18 cellular contexts compared by ENCODE assay signal in the genomic region with DNA sequence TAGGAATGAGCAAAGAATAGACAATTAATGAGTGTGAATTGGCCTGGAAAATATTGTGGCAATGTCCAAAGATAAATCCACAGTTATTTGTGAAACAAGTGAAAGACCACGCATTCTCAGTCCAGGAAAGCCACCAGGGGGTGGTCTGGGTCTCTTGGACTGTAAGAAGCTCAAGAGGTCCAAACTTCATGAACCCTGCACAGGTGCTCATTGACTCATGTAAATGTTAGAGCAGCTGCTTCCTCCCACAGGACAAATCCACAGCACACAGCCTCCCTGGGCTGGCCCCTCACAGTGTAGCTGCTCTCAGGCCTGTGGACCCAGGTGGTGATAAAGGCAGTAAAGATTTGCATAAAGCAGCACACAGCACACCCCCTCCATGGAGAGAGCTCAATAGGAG.
A peak's percentile ranks its signal among the peaks of the same experiment; 100 is the strongest.
DNase-seq lines count a peak whose midpoint lies in the region; ATAC-seq, FAIRE-seq and TF ChIP-seq lines count a peak whose summit lies in the region.
"Had no signal": no experiment of that assay in that cellular context is flagged by ENCODE, and none has a peak within 500 bp of the region (broad histone marks: within the 10 kb centered on the region; RNA-seq: fewer than 3 reads in every experiment).

No MANE protein-coding gene starts in this region.

- peaks cover 29% of the 10 kb centered on the region for H3F3A ChIP-seq in DOHH2 (ENCODE audit: control insufficient read depth, insufficient read depth)

- ATAC-seq in GM12878 (no peak), foreskin keratinocyte (no peak)
- ATAC-seq in activated CD8-positive, alpha-beta memory T cell treated with anti-CD3 and anti-CD28 coated beads, Interleukin-2, amount 10 ng/mL, durations not matched to agents 7 days and 5 days, result no peak
- ATAC-seq: natural killer cell treated with Interleukin-12 subunit alpha and Interleukin-12 subunit beta and Interleukin-15 and Interleukin-18, amount 100 ng/mL, for 72 hours had no signal

- no peak for FAIRE-seq in GM12878 (lab: Jason Lieb, UNC)
- FAIRE-seq: HTR-8/SVneo had no signal

- H3K36me3 ChIP-seq in DOHH2 (ENCODE audit: control insufficient read depth, low read length) (peaks cover 12% of the 10 kb centered on the region; the same call in 1 of the 2 replicates), GM12878 (ENCODE audit: control insufficient read depth in 2 of 2, insufficient read depth in 2 of 2, low read length in 1 of 2) (no peaks in the 10 kb centered on the region)
- H3K36me3 ChIP-seq: BE2C, thoracic aorta had no signal

- no peak for TF ChIP-seq POLR2A in GM12878 (IDR thresholded peaks at IDR 0.05; ENCODE audit: low read depth, low read length)

- H4K20me1 ChIP-seq in DOHH2 (ENCODE audit: control insufficient read depth, insufficient read depth, low read depth, low read length), result no peaks in the 10 kb centered on the region
- H4K20me1 ChIP-seq in GM12878 (ENCODE audit: control insufficient read depth, insufficient read depth), result no peaks in the 10 kb centered on the region

- H3K79me2 ChIP-seq in DOHH2 (ENCODE audit: control insufficient read depth, low read length) (no peaks in the 10 kb centered on the region), GM12878 (ENCODE audit: control insufficient read depth, insufficient read depth, low read length) (no peaks in the 10 kb centered on the region)

- POLR2A ChIA-PET in GM12878 (lab: Charles Lee), result no interaction called here

- H3K4me3 ChIP-seq in DOHH2 (ENCODE audit: low read length) (peak overlapping the region; percentile 61), GM12878 (no peak overlapping the region)
- H3K4me3 ChIP-seq: thoracic aorta had no signal

- H3K4me1 ChIP-seq in DOHH2 (ENCODE audit: control insufficient read depth, low read length), result peaks cover 69% of the 10 kb centered on the region
- H3K4me1 ChIP-seq in GM12878 (ENCODE audit: control insufficient read depth, insufficient read depth, low read length), result no peaks in the 10 kb centered on the region; the same call in 1 of the 2 replicates
- H3K4me1 ChIP-seq in foreskin keratinocyte, result no peaks in the 10 kb centered on the region
- H3K4me1 ChIP-seq: BE2C had no signal

- CTCF ChIA-PET in GM12878 (lab: Yijun Ruan, JAX), result interaction anchor here (1.2 kb wide), 1 partner anchor 37 kb away, joined by 3 read pairs; no protein-coding TSS in a partner anchor
- CTCF ChIA-PET in activated CD8-positive, alpha-beta memory T cell treated with anti-CD3 and anti-CD28 coated beads, Interleukin-2, amount 10 ng/mL, durations not matched to agents 7 days and 5 days (lab: Charles Lee), result no interaction called here

- peaks cover 14% of the 10 kb centered on the region for H3K9me3 Mint-ChIP-seq in osteocyte (ENCODE audit: unreplicated experiment)
- no peaks in the 10 kb centered on the region for H3K9me3 Mint-ChIP-seq in activated CD8-positive, alpha-beta memory T cell treated with anti-CD3 and anti-CD28 coated beads, Interleukin-2, amount 10 ng/mL, durations not matched to agents 7 days and 5 days (ENCODE audit: low read depth)
- H3K9me3 Mint-ChIP-seq in activated naive CD8-positive, alpha-beta T cell treated with anti-CD3 and anti-CD28 coated beads for 36 hours, result peaks cover 1% of the 10 kb centered on the region
- H3K9me3 Mint-ChIP-seq: activated CD4-positive, alpha-beta memory T cell treated with anti-CD3 and anti-CD28 coated beads, Interleukin-2, amount 10 ng/mL, durations not matched to agents 7 days and 5 days; activated T-helper 1 cell treated with anti-CD3 and anti-CD28 coated beads, Interleukin-12 subunit alpha, Interleukin-12 subunit beta, Interleukin-2, Interleukin-4 antibody, amounts not matched to agents 30 ng/mL and 10 ng/mL and 1 ng/mL, durations not matched to agents 14 hours and 24 hours and 36 hours; HFFc6; natural killer cell treated with Interleukin-12 subunit alpha and Interleukin-12 subunit beta and Interleukin-15 and Interleukin-18, amount 100 ng/mL, for 72 hours had no signal

- no peaks in the 10 kb centered on the region for H3K36me3 Mint-ChIP-seq in osteocyte (ENCODE audit: unreplicated experiment)
- H3K36me3 Mint-ChIP-seq in activated CD8-positive, alpha-beta memory T cell treated with anti-CD3 and anti-CD28 coated beads, Interleukin-2, amount 10 ng/mL, durations not matched to agents 7 days and 5 days, result no peaks in the 10 kb centered on the region
- H3K36me3 Mint-ChIP-seq in activated naive CD8-positive, alpha-beta T cell treated with anti-CD3 and anti-CD28 coated beads for 36 hours, result no peaks in the 10 kb centered on the region
- H3K36me3 Mint-ChIP-seq: activated naive CD8-positive, alpha-beta T cell treated with anti-CD3 and anti-CD28 coated beads, Interleukin-2, amount 10 ng/mL, durations not matched to agents 7 days and 5 days; natural killer cell treated with Interleukin-12 subunit alpha and Interleukin-12 subunit beta and Interleukin-15 and Interleukin-18, amount 100 ng/mL, for 72 hours had no signal

- H3K4me2 ChIP-seq in DOHH2 (ENCODE audit: low read length), result peak overlapping the region; percentile 71
- no peak overlapping the region for H3K4me2 ChIP-seq in GM12878 (ENCODE audit: control insufficient read depth, insufficient read depth)

- RAD21 ChIA-PET in GM12878 (lab: Charles Lee; ENCODE audit: unreplicated experiment), result no interaction called here

- in situ Hi-C loops in GM12878 (cut with MboI), result no loop called here

- BruUV-seq in GM12878 (replicated peaks; lab: Mats Ljungman, UMichigan), result no TSS peak

- 0% methylated on average over 1 of the region's 1 CpG for WGBS in GM12878 (ENCODE audit: insufficient coverage, insufficient replicate concordance, low lambda C conversion rate, missing lambda C conversion rate)

- no peaks in the 10 kb centered on the region for H3K4me1 Mint-ChIP-seq in osteocyte (ENCODE audit: unreplicated experiment)
- no peaks in the 10 kb centered on the region for H3K4me1 Mint-ChIP-seq in activated CD8-positive, alpha-beta memory T cell treated with anti-CD3 and anti-CD28 coated beads, Interleukin-2, amount 10 ng/mL, durations not matched to agents 7 days and 5 days
- H3K4me1 Mint-ChIP-seq in activated naive CD8-positive, alpha-beta T cell treated with anti-CD3 and anti-CD28 coated beads for 36 hours, result no peaks in the 10 kb centered on the region
- H3K4me1 Mint-ChIP-seq: activated CD4-positive, alpha-beta memory T cell treated with anti-CD3 and anti-CD28 coated beads, Interleukin-2, amount 10 ng/mL, durations not matched to agents 7 days and 5 days; activated naive CD8-positive, alpha-beta T cell treated with anti-CD3 and anti-CD28 coated beads, Interleukin-2, amount 10 ng/mL, durations not matched to agents 7 days and 5 days had no signal

- H3K27ac ChIP-seq in DOHH2 (ENCODE audit: low read depth, low read length), result peak overlapping the region; percentile 90
- H3K27ac ChIP-seq in GM12878 (ENCODE audit: control insufficient read depth, insufficient read depth), result no peak overlapping the region
- H3K27ac ChIP-seq in foreskin keratinocyte, result no peak overlapping the region
- H3K27ac ChIP-seq: thoracic aorta had no signal

- H3K27me3 ChIP-seq in DOHH2 (ENCODE audit: control insufficient read depth, low read length), result no peaks in the 10 kb centered on the region
- H3K27me3 ChIP-seq in GM12878 (replicated peaks in 1 of 2; ENCODE audit: control insufficient read depth in 2 of 2, insufficient read depth in 2 of 2, low read length in 1 of 2), result no peaks in the 10 kb centered on the region
- H3K27me3 ChIP-seq in foreskin keratinocyte, result peaks cover 15% of the 10 kb centered on the region

- intact Hi-C loops in GM12878 (cut with micrococcal nuclease; ENCODE audit: unreplicated experiment), result no loop called here

- TF ChIP-seq RAD21 in GM12878 (IDR thresholded peaks at IDR 0.05; ENCODE audit: insufficient read depth, low read depth, low read length), result no peak

- H3K27ac Mint-ChIP-seq in osteocyte (ENCODE audit: unreplicated experiment), result no peak overlapping the region
- H3K27ac Mint-ChIP-seq in activated CD8-positive, alpha-beta memory T cell treated with anti-CD3 and anti-CD28 coated beads, Interleukin-2, amount 10 ng/mL, durations not matched to agents 7 days and 5 days, result no peak overlapping the region
- H3K27ac Mint-ChIP-seq in activated naive CD8-positive, alpha-beta T cell treated with anti-CD3 and anti-CD28 coated beads for 36 hours, result no peak overlapping the region
- H3K27ac Mint-ChIP-seq: activated CD4-positive, alpha-beta memory T cell treated with anti-CD3 and anti-CD28 coated beads, Interleukin-2, amount 10 ng/mL, durations not matched to agents 7 days and 5 days; activated naive CD8-positive, alpha-beta T cell treated with anti-CD3 and anti-CD28 coated beads, Interleukin-2, amount 10 ng/mL, durations not matched to agents 7 days and 5 days; activated T-helper 1 cell treated with anti-CD3 and anti-CD28 coated beads, Interleukin-12 subunit alpha, Interleukin-12 subunit beta, Interleukin-2, Interleukin-4 antibody, amounts not matched to agents 30 ng/mL and 10 ng/mL and 1 ng/mL, durations not matched to agents 14 hours and 24 hours and 36 hours; dendritic cell treated with granulocyte-macrophage colony-stimulating factor and Interleukin-4, amounts not matched to agents 40 ng/mL and 50 ng/mL, for 4 days; HFFc6; natural killer cell treated with Interleukin-12 subunit alpha and Interleukin-12 subunit beta and Interleukin-15 and Interleukin-18, amount 100 ng/mL, for 72 hours had no signal

- H3K9me3 ChIP-seq in DOHH2 (ENCODE audit: control insufficient read depth, insufficient read depth, low read length), result peaks cover 20% of the 10 kb centered on the region; the same call in 1 of the 2 replicates
- no peaks in the 10 kb centered on the region for H3K9me3 ChIP-seq in GM12878 (replicated peaks; ENCODE audit: control insufficient read depth, insufficient read depth, low read length)
- H3K9me3 ChIP-seq: BE2C had no signal

- TF ChIP-seq CTCF in DOHH2 (IDR thresholded peaks at IDR 0.05; ENCODE audit: low read depth, low read length, poor library complexity, severe bottlenecking), result peak; percentile 63
- no peak for TF ChIP-seq CTCF in GM12878 (IDR thresholded peaks at IDR 0.05 in 2 of 3, conservative IDR thresholded peaks at IDR 0.05 in 1 of 3; ENCODE audit: control insufficient read depth in 2 of 3, extremely low read depth in 1 of 3, insufficient read depth in 1 of 3, low read depth in 3 of 3, low read length in 3 of 3)
- TF ChIP-seq CTCF in osteocyte (IDR thresholded peaks at IDR 0.05), result no peak
- TF ChIP-seq CTCF in foreskin keratinocyte (conservative IDR thresholded peaks at IDR 0.05), result no peak

- DNase-seq in NAMALWA (ENCODE audit: low spot score), result peak; percentile 90
- no peak for DNase-seq in GM12878 (ENCODE audit: low read depth, low spot score)
- DNase-seq in osteocyte (ENCODE audit: extremely low spot score, unreplicated experiment), result peak; percentile 73
- DNase-seq in NCI-H2171 (lab: John Stamatoyannopoulos, UW), result no peak
- DNase-seq in activated CD8-positive, alpha-beta memory T cell treated with anti-CD3 and anti-CD28 coated beads, Interleukin-2, amount 10 ng/mL, durations not matched to agents 7 days and 5 days, result no peak
- DNase-seq in foreskin keratinocyte, result no peak
- DNase-seq in activated naive CD8-positive, alpha-beta T cell treated with anti-CD3 and anti-CD28 coated beads for 36 hours, result no peak
- DNase-seq: activated CD4-positive, alpha-beta memory T cell treated with anti-CD3 and anti-CD28 coated beads, Interleukin-2, amount 10 ng/mL, durations not matched to agents 7 days and 5 days; activated naive CD8-positive, alpha-beta T cell treated with anti-CD3 and anti-CD28 coated beads, Interleukin-2, amount 10 ng/mL, durations not matched to agents 7 days and 5 days; BE2C; DMS 273 treated with DMSO at 0.1 percent for 48 hours; HFFc6 had no signal

- no peaks in the 10 kb centered on the region for H3K9me2 ChIP-seq in DOHH2 (replicated peaks; ENCODE audit: control insufficient read depth, low read length)

- H3K27me3 Mint-ChIP-seq in osteocyte (ENCODE audit: unreplicated experiment), result peaks cover 10% of the 10 kb centered on the region
- H3K27me3 Mint-ChIP-seq in activated CD8-positive, alpha-beta memory T cell treated with anti-CD3 and anti-CD28 coated beads, Interleukin-2, amount 10 ng/mL, durations not matched to agents 7 days and 5 days, result peaks cover 47% of the 10 kb centered on the region
- H3K27me3 Mint-ChIP-seq in activated naive CD8-positive, alpha-beta T cell treated with anti-CD3 and anti-CD28 coated beads for 36 hours, result peaks cover 28% of the 10 kb centered on the region

- SMC1A ChIA-PET in GM12878 (lab: Charles Lee; ENCODE audit: uncharacterized antibody, unreplicated experiment), result interaction anchor here (1.4 kb wide), 1 partner anchor 34 kb away, joined by 3 read pairs; no protein-coding TSS in a partner anchor

- H3K9ac ChIP-seq in GM12878 (ENCODE audit: control insufficient read depth, insufficient read depth, low read length), result no peak overlapping the region

- H3K4me3 Mint-ChIP-seq in osteocyte (ENCODE audit: unreplicated experiment), result no peak overlapping the region
- no peak overlapping the region for H3K4me3 Mint-ChIP-seq in activated CD8-positive, alpha-beta memory T cell treated with anti-CD3 and anti-CD28 coated beads, Interleukin-2, amount 10 ng/mL, durations not matched to agents 7 days and 5 days
- no peak overlapping the region for H3K4me3 Mint-ChIP-seq in activated naive CD8-positive, alpha-beta T cell treated with anti-CD3 and anti-CD28 coated beads for 36 hours
- H3K4me3 Mint-ChIP-seq: activated CD4-positive, alpha-beta memory T cell treated with anti-CD3 and anti-CD28 coated beads, Interleukin-2, amount 10 ng/mL, durations not matched to agents 7 days and 5 days; activated naive CD8-positive, alpha-beta T cell treated with anti-CD3 and anti-CD28 coated beads, Interleukin-2, amount 10 ng/mL, durations not matched to agents 7 days and 5 days; activated T-helper 1 cell treated with anti-CD3 and anti-CD28 coated beads, Interleukin-12 subunit alpha, Interleukin-12 subunit beta, Interleukin-2, Interleukin-4 antibody, amounts not matched to agents 30 ng/mL and 10 ng/mL and 1 ng/mL, durations not matched to agents 14 hours and 24 hours and 36 hours; dendritic cell treated with granulocyte-macrophage colony-stimulating factor and Interleukin-4, amounts not matched to agents 40 ng/mL and 50 ng/mL, for 4 days; HFFc6; natural killer cell treated with Interleukin-12 subunit alpha and Interleukin-12 subunit beta and Interleukin-15 and Interleukin-18, amount 100 ng/mL, for 72 hours had no signal

- H2AFZ ChIP-seq in GM12878 (ENCODE audit: control insufficient read depth, low read depth, low read length), result no peak overlapping the region

- TF ChIP-seq EP300 in GM12878 (IDR thresholded peaks at IDR 0.05; ENCODE audit: borderline replicate concordance in 1 of 2, control insufficient read depth in 1 of 2, low read depth in 2 of 2, low read length in 2 of 2), result no peak

Comparison
In these comparisons a context has a peak if more than half of its experiments do, and no peak if none do; other contexts are left out.
1. DNase-seq: peak in NAMALWA (single experiment) and osteocyte (single experiment); none in GM12878 (single experiment), NCI-H2171 (single experiment), activated CD8-positive, alpha-beta memory T cell treated with anti-CD3 and anti-CD28 coated beads, Interleukin-2, amount 10 ng/mL, durations not matched to agents 7 days and 5 days (single experiment), foreskin keratinocyte (0 of 2) and activated naive CD8-positive, alpha-beta T cell treated with anti-CD3 and anti-CD28 coated beads for 36 hours (single experiment).